In the genomic region with DNA sequence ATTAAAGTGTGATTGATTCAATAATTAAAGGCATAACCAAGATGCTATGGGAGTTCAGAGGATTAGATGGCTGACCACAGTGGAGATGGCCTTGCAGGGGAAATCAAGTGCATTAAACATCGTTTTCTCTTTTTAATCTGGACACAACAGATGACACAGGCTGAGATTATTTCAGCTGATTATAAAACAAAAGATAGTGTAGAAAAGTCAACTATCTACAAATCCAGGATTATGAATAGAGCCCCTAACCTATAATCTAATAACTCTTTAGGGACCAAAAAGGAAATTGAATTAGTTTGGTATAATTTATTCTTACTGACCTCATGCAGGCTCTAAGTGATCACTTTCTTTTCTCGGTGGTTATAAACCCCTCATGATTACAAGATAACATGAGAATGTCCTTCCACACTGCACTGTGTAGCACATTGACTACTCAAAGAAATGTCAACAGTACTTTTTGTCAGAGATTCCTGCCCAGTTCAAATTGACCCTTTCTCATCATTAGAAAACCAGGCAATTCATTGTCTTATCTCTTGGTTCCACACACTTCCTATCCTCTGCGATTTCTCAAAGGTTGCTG, we compare ENCODE assay signal across 21 cellular contexts.
"Had no signal": no experiment of that assay in that cellular context is flagged by ENCODE, and none has a peak within 500 bp of the region (broad histone marks: within the 10 kb centered on the region; RNA-seq: fewer than 3 reads in every experiment).

No MANE protein-coding gene starts in this region.

- DNase-seq: dermis blood vessel endothelial cell; dorsolateral prefrontal cortex; effector CD4-positive, alpha-beta T cell; effector memory CD4-positive, alpha-beta T cell; esophagus squamous epithelium; foreskin fibroblast; foreskin melanocyte; gastrocnemius medialis; glutamatergic neuron; head of caudate nucleus; heart right ventricle; hippocampal formation; left cardiac atrium; left lung; left ventricle myocardium superior; lower lobe of right lung; mesenchymal stem cell; mucosa of descending colon; naive B cell; naive thymus-derived CD8-positive, alpha-beta T cell had no signal

- H3K4me1 ChIP-seq: esophagus squamous epithelium, gastrocnemius medialis, heart right ventricle, left lung, lower lobe of right lung had no signal

- H3K4me3 ChIP-seq: coronary artery, dorsolateral prefrontal cortex, esophagus squamous epithelium, gastrocnemius medialis, heart right ventricle, left lung, lower lobe of right lung, mucosa of descending colon had no signal

- ATAC-seq: gastrocnemius medialis; heart right ventricle; left cardiac atrium; left lung; left ventricle myocardium superior; lower lobe of right lung; mucosa of descending colon; naive thymus-derived CD8-positive, alpha-beta T cell had no signal

- H3K9me3 ChIP-seq: esophagus squamous epithelium, gastrocnemius medialis, left lung, lower lobe of right lung, mucosa of descending colon had no signal

- H3K27me3 ChIP-seq: esophagus squamous epithelium, gastrocnemius medialis had no signal

- H3K36me3 ChIP-seq: esophagus squamous epithelium, gastrocnemius medialis, heart right ventricle, left lung, lower lobe of right lung had no signal

- H3K27ac ChIP-seq: coronary artery, dorsolateral prefrontal cortex, esophagus squamous epithelium, gastrocnemius medialis, heart right ventricle, left lung, lower lobe of right lung had no signal
